ENCODE assay signal across 1 cellular context in genomic region chr20:31698243-31698802, GRCh38.
TF ChIP-seq lines count a peak whose summit lies in the region.

No MANE protein-coding gene starts in this region.

TF ChIP-seq in GM12878, 131 proteins besides CTCF, POLR2A, EP300 and RAD21:
- TF ChIP-seq SMC3 (IDR thresholded peaks at IDR 0.05; ENCODE audit: borderline replicate concordance, low read length), result no peak
- no peak for TF ChIP-seq SUPT20H (IDR thresholded peaks at IDR 0.05; ENCODE audit: borderline replicate concordance, control insufficient read depth, low read depth, low read length)
- no peak for TF ChIP-seq BCLAF1 (IDR thresholded peaks at IDR 0.05)
- no peak for TF ChIP-seq JUNB (IDR thresholded peaks at IDR 0.05)
- TF ChIP-seq MEF2A (IDR thresholded peaks at IDR 0.05; ENCODE audit: insufficient read depth, low read depth, low read length), result no peak
- TF ChIP-seq KLF5 (IDR thresholded peaks at IDR 0.05; ENCODE audit: partially characterized antibody), result no peak
- TF ChIP-seq ATF3 (IDR thresholded peaks at IDR 0.05; ENCODE audit: borderline replicate concordance, extremely low read depth, low read depth, low read length), result no peak
- TF ChIP-seq ZNF592 (IDR thresholded peaks at IDR 0.05), result no peak
- TF ChIP-seq SMAD1 (IDR thresholded peaks at IDR 0.05; ENCODE audit: low read depth, partially characterized antibody), result no peak
- no peak for TF ChIP-seq REST (IDR thresholded peaks at IDR 0.05; ENCODE audit: low read depth, low read length)
- no peak for TF ChIP-seq CEBPB (IDR thresholded peaks at IDR 0.05; ENCODE audit: borderline replicate concordance in 1 of 2, low read depth in 2 of 2, low read length in 2 of 2)
- TF ChIP-seq NBN (IDR thresholded peaks at IDR 0.05), result no peak
- no peak for TF ChIP-seq NFIC (IDR thresholded peaks at IDR 0.05; ENCODE audit: low read depth, low read length)
- TF ChIP-seq MLLT1 (IDR thresholded peaks at IDR 0.05), result no peak
- TF ChIP-seq HDGF (IDR thresholded peaks at IDR 0.05), result no peak
- TF ChIP-seq PRDM15 (CRISPR knock-in tag; IDR thresholded peaks at IDR 0.05), result no peak
- TF ChIP-seq USF1 (IDR thresholded peaks at IDR 0.05; ENCODE audit: borderline replicate concordance, extremely low read length, insufficient read depth, low read depth, low read length), result no peak
